31 cellular contexts compared by ENCODE assay signal in the genomic region with DNA sequence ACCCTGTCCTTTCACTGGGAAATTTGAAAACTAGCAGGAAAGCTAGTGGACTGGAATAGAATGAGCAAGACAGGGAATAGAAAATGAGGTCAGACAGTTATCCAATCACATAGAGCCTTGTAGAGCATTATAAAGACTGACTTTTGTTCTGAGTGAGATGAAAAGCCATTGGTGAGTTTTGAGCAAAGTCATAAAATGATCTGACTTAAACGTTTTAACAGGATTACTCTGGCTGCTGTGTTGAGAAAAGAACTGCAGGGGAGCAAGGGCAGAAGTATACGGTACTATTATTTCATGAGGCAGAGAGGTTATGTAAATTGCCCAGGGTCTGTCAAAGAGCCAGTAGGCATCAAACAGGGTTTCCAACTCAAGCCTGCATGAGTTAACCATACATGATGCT.
"Had no signal": no experiment of that assay in that cellular context is flagged by ENCODE, and none has a peak within 500 bp of the region (broad histone marks: within the 10 kb centered on the region; RNA-seq: fewer than 3 reads in every experiment).

No MANE protein-coding gene starts in this region.

- H3K27ac Mint-ChIP-seq: activated B cell treated with CpG ODN at 0.5 μM for 24 hours; activated CD8-positive, alpha-beta T cell treated with anti-CD3 and anti-CD28 coated beads for 36 hours; activated naive CD8-positive, alpha-beta T cell; activated T-helper 17 cell treated with anti-CD3 and anti-CD28 coated beads, Interleukin-2, amount 50 U/mL, for 72 hours; effector memory CD8-positive, alpha-beta T cell; T-helper 2 cell treated with Interferon-gamma antibody and Interleukin-4, amounts not matched to agents 5 μg/mL and 100 μg/mL, for 36 hours had no signal

- H3K27me3 ChIP-seq: body of pancreas, esophagus muscularis mucosa, foreskin keratinocyte, gastrocnemius medialis had no signal

- H3K36me3 Mint-ChIP-seq: activated naive CD8-positive, alpha-beta T cell had no signal

- H3K4me1 ChIP-seq: esophagus muscularis mucosa, foreskin keratinocyte, gastrocnemius medialis, heart left ventricle had no signal

- H3K27ac ChIP-seq: body of pancreas, esophagus muscularis mucosa, foreskin keratinocyte, gastrocnemius medialis, heart left ventricle, WERI-Rb-1 had no signal

- H3K4me1 Mint-ChIP-seq: activated B cell treated with CpG ODN at 0.5 μM for 24 hours; activated T-helper 17 cell treated with anti-CD3 and anti-CD28 coated beads, Interleukin-2, amount 50 U/mL, for 72 hours had no signal

- ATAC-seq: activated CD4-positive, CD25-positive, alpha-beta regulatory T cell treated with anti-CD3 and anti-CD28 coated beads, Interleukin-2, amount 50 U/mL, for 24 hours; activated CD8-positive, alpha-beta T cell treated with anti-CD3 and anti-CD28 coated beads for 36 hours; activated T-cell treated with anti-CD3 and anti-CD28 coated beads, Interleukin-2, amount 50 U/mL, for 4 hours; activated T-helper 17 cell treated with anti-CD3 and anti-CD28 coated beads, Interleukin-2, amount 50 U/mL, for 72 hours; body of pancreas; effector memory CD8-positive, alpha-beta T cell; foreskin keratinocyte; gastrocnemius medialis; heart left ventricle had no signal

- H3K27me3 Mint-ChIP-seq: activated B cell treated with CpG ODN at 0.5 μM for 24 hours; activated CD8-positive, alpha-beta T cell treated with anti-CD3 and anti-CD28 coated beads for 36 hours; activated naive CD8-positive, alpha-beta T cell; effector memory CD8-positive, alpha-beta T cell had no signal

- H3K36me3 ChIP-seq: esophagus muscularis mucosa, gastrocnemius medialis, heart left ventricle, WERI-Rb-1 had no signal

- H3K4me3 ChIP-seq: body of pancreas, esophagus muscularis mucosa, gastrocnemius medialis, heart left ventricle had no signal

- DNase-seq: activated B cell treated with CpG ODN at 0.5 μM for 24 hours; activated CD4-positive, alpha-beta T cell treated with anti-CD3 and anti-CD28 coated beads for 48 hours; activated CD4-positive, alpha-beta T cell treated with anti-CD3 and anti-CD28 coated beads, Interleukin-2, amount 50 U/mL, for 1 hour; activated CD4-positive, alpha-beta T cell treated with anti-CD3 and anti-CD28 coated beads, Interleukin-2, amount 50 U/mL, for 48 hours; activated CD8-positive, alpha-beta memory T cell treated with anti-CD3 and anti-CD28 coated beads for 24 hours; activated CD8-positive, alpha-beta T cell treated with anti-CD3 and anti-CD28 coated beads for 36 hours; activated effector memory CD4-positive, alpha-beta T cell treated with Interleukin-2 at 50 U/mL for 16 hours; activated gamma-delta T cell treated with Interleukin-2 at 50 U/mL for 16 hours; activated naive CD4-positive, alpha-beta T cell treated with anti-CD3 and anti-CD28 coated beads, Interleukin-2, amount 50 U/mL, for 16 hours; activated naive CD4-positive, alpha-beta T cell treated with Interleukin-2 at 50 U/mL for 16 hours; activated T-cell treated with anti-CD3 and anti-CD28 coated beads, Interleukin-2, amount 50 U/mL, for 4 hours; amniotic stem cell; anterior cingulate cortex; body of pancreas; caudate nucleus; cortex of kidney; dermis blood vessel endothelial cell; effector CD4-positive, alpha-beta T cell; effector memory CD8-positive, alpha-beta T cell; erythroblast; foreskin keratinocyte; gastrocnemius medialis; glutamatergic neuron; heart left ventricle; T1000; WERI-Rb-1 had no signal

- H3K9me3 ChIP-seq: body of pancreas, gastrocnemius medialis had no signal

- H3K4me3 Mint-ChIP-seq: activated B cell treated with CpG ODN at 0.5 μM for 24 hours; activated CD8-positive, alpha-beta T cell treated with anti-CD3 and anti-CD28 coated beads for 36 hours; activated naive CD8-positive, alpha-beta T cell; activated T-cell treated with anti-CD3 and anti-CD28 coated beads, Interleukin-2, amount 50 U/mL, for 4 hours; activated T-helper 17 cell treated with anti-CD3 and anti-CD28 coated beads, Interleukin-2, amount 50 U/mL, for 72 hours; effector memory CD8-positive, alpha-beta T cell; T-helper 2 cell treated with Interferon-gamma antibody and Interleukin-4, amounts not matched to agents 5 μg/mL and 100 μg/mL, for 36 hours had no signal
